In the genomic region with DNA sequence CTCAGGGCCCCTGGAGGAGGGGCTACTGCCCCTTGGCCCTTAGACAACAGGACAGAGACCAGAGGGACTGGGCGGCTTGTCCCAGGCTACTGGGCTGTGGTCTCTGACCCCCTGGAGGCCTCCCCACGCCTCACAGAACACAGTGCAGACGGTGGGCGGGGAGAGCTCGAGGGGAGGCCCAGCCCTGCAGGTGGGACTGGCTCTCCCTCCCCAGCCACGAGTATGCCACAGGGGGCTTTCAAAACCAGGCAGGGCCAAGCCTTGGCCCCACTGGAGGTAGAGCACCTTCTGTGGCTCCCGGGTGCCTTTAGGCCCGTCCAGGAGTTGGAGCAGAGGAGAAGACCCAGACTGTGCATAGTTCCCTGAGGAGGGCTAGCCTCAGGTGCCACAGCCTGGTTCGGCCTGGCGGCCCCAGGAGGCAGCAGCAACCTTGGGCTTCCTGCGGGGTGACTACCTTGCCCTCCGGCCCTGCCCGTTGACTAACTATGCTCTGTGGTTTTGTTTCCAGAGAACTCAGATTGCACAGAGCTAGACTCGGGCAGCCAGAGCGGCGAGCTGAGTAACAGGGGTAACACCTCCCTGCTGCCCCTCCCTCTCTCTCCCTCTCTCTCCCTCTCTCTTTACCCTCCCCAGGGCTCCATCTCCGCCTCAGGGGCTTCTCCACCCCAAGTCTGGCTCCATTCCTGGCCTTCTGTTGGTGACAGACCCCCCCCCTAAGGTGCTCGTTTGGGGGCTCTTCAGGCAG, we compare ENCODE assay signal across 1 cellular context.
TF ChIP-seq lines count a peak whose summit lies in the region.

No MANE protein-coding gene starts in this region.

TF ChIP-seq in HepG2, 621 proteins besides CTCF, POLR2A, EP300 and RAD21 (continued from another document and continues in another):
- TF ChIP-seq, protein P1, sequence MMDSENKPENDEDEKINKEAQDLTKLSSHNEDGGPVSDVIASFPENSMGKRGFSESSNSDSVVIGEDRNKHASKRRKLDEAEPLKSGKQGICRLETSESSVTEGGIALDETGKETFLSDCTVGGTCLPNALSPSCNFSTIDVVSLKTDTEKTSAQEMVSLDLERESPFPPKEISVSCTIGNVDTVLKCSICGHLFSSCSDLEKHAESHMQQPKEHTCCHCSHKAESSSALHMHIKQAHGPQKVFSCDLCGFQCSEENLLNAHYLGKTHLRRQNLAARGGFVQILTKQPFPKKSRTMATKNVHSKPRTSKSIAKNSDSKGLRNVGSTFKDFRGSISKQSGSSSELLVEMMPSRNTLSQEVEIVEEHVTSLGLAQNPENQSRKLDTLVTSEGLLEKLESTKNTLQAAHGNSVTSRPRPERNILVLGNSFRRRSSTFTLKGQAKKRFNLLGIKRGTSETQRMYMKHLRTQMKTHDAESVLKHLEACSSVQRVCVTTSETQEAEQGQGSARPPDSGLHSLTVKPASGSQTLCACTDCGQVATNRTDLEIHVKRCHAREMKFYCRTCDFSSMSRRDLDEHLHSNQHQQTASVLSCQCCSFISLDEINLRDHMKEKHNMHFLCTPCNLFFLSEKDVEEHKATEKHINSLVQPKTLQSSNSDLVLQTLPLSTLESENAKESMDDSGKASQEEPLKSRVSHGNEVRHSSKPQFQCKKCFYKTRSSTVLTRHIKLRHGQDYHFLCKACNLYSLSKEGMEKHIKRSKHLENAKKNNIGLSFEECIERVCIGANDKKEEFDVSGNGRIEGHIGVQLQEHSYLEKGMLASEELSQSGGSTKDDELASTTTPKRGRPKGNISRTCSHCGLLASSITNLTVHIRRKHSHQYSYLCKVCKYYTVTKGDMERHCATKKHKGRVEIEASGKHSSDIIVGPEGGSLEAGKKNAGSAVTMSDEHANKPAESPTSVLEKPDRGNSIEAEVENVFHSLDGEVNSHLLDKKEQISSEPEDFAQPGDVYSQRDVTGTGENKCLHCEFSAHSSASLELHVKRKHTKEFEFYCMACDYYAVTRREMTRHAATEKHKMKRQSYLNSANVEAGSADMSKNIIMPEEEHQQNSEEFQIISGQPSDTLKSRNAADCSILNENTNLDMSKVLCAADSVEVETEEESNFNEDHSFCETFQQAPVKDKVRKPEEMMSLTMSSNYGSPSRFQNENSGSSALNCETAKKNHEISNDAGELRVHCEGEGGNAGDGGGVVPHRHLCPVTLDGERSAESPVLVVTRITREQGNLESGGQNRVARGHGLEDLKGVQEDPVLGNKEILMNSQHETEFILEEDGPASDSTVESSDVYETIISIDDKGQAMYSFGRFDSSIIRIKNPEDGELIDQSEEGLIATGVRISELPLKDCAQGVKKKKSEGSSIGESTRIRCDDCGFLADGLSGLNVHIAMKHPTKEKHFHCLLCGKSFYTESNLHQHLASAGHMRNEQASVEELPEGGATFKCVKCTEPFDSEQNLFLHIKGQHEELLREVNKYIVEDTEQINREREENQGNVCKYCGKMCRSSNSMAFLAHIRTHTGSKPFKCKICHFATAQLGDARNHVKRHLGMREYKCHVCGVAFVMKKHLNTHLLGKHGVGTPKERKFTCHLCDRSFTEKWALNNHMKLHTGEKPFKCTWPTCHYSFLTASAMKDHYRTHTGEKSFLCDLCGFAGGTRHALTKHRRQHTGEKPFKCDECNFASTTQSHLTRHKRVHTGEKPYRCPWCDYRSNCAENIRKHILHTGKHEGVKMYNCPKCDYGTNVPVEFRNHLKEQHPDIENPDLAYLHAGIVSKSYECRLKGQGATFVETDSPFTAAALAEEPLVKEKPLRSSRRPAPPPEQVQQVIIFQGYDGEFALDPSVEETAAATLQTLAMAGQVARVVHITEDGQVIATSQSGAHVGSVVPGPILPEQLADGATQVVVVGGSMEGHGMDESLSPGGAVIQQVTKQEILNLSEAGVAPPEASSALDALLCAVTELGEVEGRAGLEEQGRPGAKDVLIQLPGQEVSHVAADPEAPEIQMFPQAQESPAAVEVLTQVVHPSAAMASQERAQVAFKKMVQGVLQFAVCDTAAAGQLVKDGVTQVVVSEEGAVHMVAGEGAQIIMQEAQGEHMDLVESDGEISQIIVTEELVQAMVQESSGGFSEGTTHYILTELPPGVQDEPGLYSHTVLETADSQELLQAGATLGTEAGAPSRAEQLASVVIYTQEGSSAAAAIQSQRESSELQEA (CRISPR knock-in tag; IDR thresholded peaks at IDR 0.05; ENCODE audit: not compliant biosample characterization): no peak
- TF ChIP-seq XRCC5 (optimal IDR thresholded peaks at IDR 0.05; ENCODE audit: low read length) (no peak), ZNF768 (CRISPR knock-in tag; IDR thresholded peaks at IDR 0.05) (peak; percentile 55; the same call in 1 of the 2 replicates), SIN3A (IDR thresholded peaks at IDR 0.05; ENCODE audit: borderline replicate concordance, low read depth, low read length) (no peak), ZNF329 (CRISPR knock-in tag; IDR thresholded peaks at IDR 0.05; ENCODE audit: low read depth) (0 out of 2 replicates have a peak, but pooled peaks have one; percentile 28), SIN3B (IDR thresholded peaks at IDR 0.05; ENCODE audit: low read length) (no peak), ZFY (CRISPR knock-in tag; IDR thresholded peaks at IDR 0.05) (no peak; the same call in 1 of the 2 replicates), NFE2L1 (CRISPR knock-in tag; IDR thresholded peaks at IDR 0.05; ENCODE audit: borderline replicate concordance) (no peak), MYC (CRISPR knock-in tag; IDR thresholded peaks at IDR 0.05; ENCODE audit: borderline replicate concordance) (0 out of 2 replicates have a peak, but pooled peaks have one; percentile 9), ZNF337 (CRISPR knock-in tag; IDR thresholded peaks at IDR 0.05; ENCODE audit: borderline replicate concordance, low read depth) (no peak), LCORL (IDR thresholded peaks at IDR 0.05) (no peak), LCORL (CRISPR knock-in tag; IDR thresholded peaks at IDR 0.05) (0 out of 2 replicates have a peak, but pooled peaks have one; percentile 34), RBM39 (IDR thresholded peaks at IDR 0.05; ENCODE audit: low read depth, low read length, poor library complexity, severe bottlenecking) (no peak), HOXA7 (CRISPR knock-in tag; IDR thresholded peaks at IDR 0.05) (no peak), ZNF878 (CRISPR knock-in tag; IDR thresholded peaks at IDR 0.05) (no peak), SMAD9 (CRISPR knock-in tag; IDR thresholded peaks at IDR 0.05) (no peak), JUNB (CRISPR knock-in tag; IDR thresholded peaks at IDR 0.05; ENCODE audit: borderline replicate concordance) (no peak), IKZF1 (IDR thresholded peaks at IDR 0.05) (no peak), KAT7 (CRISPR knock-in tag; IDR thresholded peaks at IDR 0.05; ENCODE audit: borderline replicate concordance) (no peak), KLF13 (CRISPR knock-in tag; IDR thresholded peaks at IDR 0.05) (no peak), ARHGAP35 (CRISPR knock-in tag; IDR thresholded peaks at IDR 0.05; ENCODE audit: borderline replicate concordance) (0 out of 2 replicates have a peak, but pooled peaks have one; percentile 50), ZNF207 (IDR thresholded peaks at IDR 0.05; ENCODE audit: borderline replicate concordance) (no peak)
- TF ChIP-seq, protein P2, sequence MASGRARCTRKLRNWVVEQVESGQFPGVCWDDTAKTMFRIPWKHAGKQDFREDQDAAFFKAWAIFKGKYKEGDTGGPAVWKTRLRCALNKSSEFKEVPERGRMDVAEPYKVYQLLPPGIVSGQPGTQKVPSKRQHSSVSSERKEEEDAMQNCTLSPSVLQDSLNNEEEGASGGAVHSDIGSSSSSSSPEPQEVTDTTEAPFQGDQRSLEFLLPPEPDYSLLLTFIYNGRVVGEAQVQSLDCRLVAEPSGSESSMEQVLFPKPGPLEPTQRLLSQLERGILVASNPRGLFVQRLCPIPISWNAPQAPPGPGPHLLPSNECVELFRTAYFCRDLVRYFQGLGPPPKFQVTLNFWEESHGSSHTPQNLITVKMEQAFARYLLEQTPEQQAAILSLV (CRISPR knock-in tag; IDR thresholded peaks at IDR 0.05; ENCODE audit: borderline replicate concordance): no peak
- TF ChIP-seq, protein P3, sequence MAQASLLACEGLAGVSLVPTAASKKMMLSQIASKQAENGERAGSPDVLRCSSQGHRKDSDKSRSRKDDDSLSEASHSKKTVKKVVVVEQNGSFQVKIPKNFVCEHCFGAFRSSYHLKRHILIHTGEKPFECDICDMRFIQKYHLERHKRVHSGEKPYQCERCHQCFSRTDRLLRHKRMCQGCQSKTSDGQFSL (CRISPR knock-in tag; IDR thresholded peaks at IDR 0.05): no peak
- TF ChIP-seq, protein P4, sequence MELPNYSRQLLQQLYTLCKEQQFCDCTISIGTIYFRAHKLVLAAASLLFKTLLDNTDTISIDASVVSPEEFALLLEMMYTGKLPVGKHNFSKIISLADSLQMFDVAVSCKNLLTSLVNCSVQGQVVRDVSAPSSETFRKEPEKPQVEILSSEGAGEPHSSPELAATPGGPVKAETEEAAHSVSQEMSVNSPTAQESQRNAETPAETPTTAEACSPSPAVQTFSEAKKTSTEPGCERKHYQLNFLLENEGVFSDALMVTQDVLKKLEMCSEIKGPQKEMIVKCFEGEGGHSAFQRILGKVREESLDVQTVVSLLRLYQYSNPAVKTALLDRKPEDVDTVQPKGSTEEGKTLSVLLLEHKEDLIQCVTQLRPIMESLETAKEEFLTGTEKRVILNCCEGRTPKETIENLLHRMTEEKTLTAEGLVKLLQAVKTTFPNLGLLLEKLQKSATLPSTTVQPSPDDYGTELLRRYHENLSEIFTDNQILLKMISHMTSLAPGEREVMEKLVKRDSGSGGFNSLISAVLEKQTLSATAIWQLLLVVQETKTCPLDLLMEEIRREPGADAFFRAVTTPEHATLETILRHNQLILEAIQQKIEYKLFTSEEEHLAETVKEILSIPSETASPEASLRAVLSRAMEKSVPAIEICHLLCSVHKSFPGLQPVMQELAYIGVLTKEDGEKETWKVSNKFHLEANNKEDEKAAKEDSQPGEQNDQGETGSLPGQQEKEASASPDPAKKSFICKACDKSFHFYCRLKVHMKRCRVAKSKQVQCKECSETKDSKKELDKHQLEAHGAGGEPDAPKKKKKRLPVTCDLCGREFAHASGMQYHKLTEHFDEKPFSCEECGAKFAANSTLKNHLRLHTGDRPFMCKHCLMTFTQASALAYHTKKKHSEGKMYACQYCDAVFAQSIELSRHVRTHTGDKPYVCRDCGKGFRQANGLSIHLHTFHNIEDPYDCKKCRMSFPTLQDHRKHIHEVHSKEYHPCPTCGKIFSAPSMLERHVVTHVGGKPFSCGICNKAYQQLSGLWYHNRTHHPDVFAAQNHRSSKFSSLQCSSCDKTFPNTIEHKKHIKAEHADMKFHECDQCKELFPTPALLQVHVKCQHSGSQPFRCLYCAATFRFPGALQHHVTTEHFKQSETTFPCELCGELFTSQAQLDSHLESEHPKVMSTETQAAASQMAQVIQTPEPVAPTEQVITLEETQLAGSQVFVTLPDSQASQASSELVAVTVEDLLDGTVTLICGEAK (IDR thresholded peaks at IDR 0.05): no peak
- TF ChIP-seq, protein P4 (CRISPR knock-in tag; IDR thresholded peaks at IDR 0.05): no peak
- TF ChIP-seq, protein P5, sequence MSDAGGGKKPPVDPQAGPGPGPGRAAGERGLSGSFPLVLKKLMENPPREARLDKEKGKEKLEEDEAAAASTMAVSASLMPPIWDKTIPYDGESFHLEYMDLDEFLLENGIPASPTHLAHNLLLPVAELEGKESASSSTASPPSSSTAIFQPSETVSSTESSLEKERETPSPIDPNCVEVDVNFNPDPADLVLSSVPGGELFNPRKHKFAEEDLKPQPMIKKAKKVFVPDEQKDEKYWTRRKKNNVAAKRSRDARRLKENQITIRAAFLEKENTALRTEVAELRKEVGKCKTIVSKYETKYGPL (CRISPR knock-in tag; IDR thresholded peaks at IDR 0.05): no peak
